8 cellular contexts compared by ENCODE assay signal in genomic region chr15:44501768-44502366, GRCh38. TPM values are rescaled to one million over a fixed set of nuclear protein-coding genes. Genes with fewer than 3 reads are reported as not detected.
DNase-seq lines count a peak whose midpoint lies in the region; ATAC-seq and TF ChIP-seq lines count a peak whose summit lies in the region.

No MANE protein-coding gene starts in this region.

- TF ChIP-seq CTCF in MM.1S (IDR thresholded peaks at IDR 0.05; ENCODE audit: low read length), result peak; percentile 55

- no peak for DNase-seq in activated CD4-positive, CD25-positive, alpha-beta regulatory T cell (lab: John Stamatoyannopoulos, UW)
- DNase-seq in MM.1S, result peak; percentile 32
- no peak for DNase-seq in activated naive CD8-positive, alpha-beta T cell treated with anti-CD3 and anti-CD28 coated beads for 36 hours
- DNase-seq in iPS DF 6.9 (ENCODE audit: low read depth, low spot score), result peak; percentile 5
- DNase-seq in stromal cell of bone marrow (ENCODE audit: low read depth), result peak; percentile 20
- DNase-seq in T-helper 9 cell, result no peak

- no peaks in the 10 kb centered on the region for H3K9me3 Mint-ChIP-seq in activated naive CD8-positive, alpha-beta T cell treated with anti-CD3 and anti-CD28 coated beads for 36 hours

- H3K4me3 Mint-ChIP-seq in activated naive CD8-positive, alpha-beta T cell treated with anti-CD3 and anti-CD28 coated beads for 36 hours, result no peak overlapping the region

- peaks cover 13% of the 10 kb centered on the region for H3K79me2 ChIP-seq in MM.1S (ENCODE audit: low read length)

- H4K20me1 ChIP-seq in MM.1S (ENCODE audit: insufficient read depth, low read length), result no peaks in the 10 kb centered on the region

- H2AFZ ChIP-seq in MM.1S (ENCODE audit: low read length), result no peak overlapping the region

- H3K9me3 ChIP-seq in MM.1S (replicated peaks; ENCODE audit: insufficient read depth, low read length) (no peaks in the 10 kb centered on the region), iPS DF 6.9 (ENCODE audit: control insufficient read depth, insufficient read depth, low read length) (no peaks in the 10 kb centered on the region)

- no CpG with 5 or more reads among the region's 3 CpGs for WGBS in iPS DF 6.9 (ENCODE audit: insufficient coverage, insufficient read length)

- peak overlapping the region; percentile 6 for H3K27ac Mint-ChIP-seq in activated naive CD8-positive, alpha-beta T cell treated with anti-CD3 and anti-CD28 coated beads for 36 hours

- H3K27me3 ChIP-seq in MM.1S (replicated peaks; ENCODE audit: insufficient read depth, low read length), result no peaks in the 10 kb centered on the region
- no peaks in the 10 kb centered on the region for H3K27me3 ChIP-seq in iPS DF 6.9 (ENCODE audit: control insufficient read depth, insufficient read depth, low read length)

- no peaks in the 10 kb centered on the region for H3K4me1 ChIP-seq in MM.1S (ENCODE audit: low read length)
- no peaks in the 10 kb centered on the region for H3K4me1 ChIP-seq in iPS DF 6.9 (ENCODE audit: control insufficient read depth, insufficient read depth, low read length)

- H3K4me2 ChIP-seq in MM.1S (ENCODE audit: low read depth, low read length), result no peak overlapping the region

- no peak overlapping the region for H3K9ac ChIP-seq in MM.1S (ENCODE audit: low read length)

- peaks cover 10% of the 10 kb centered on the region for H3K36me3 Mint-ChIP-seq in activated naive CD8-positive, alpha-beta T cell treated with anti-CD3 and anti-CD28 coated beads for 36 hours

- peaks cover 2% of the 10 kb centered on the region; the same call in 1 of the 2 replicates for H3K36me3 ChIP-seq in MM.1S (replicated peaks; ENCODE audit: insufficient read depth, low read length)
- H3K36me3 ChIP-seq in iPS DF 6.9 (ENCODE audit: control insufficient read depth, insufficient read depth, low read length), result peaks cover 9% of the 10 kb centered on the region

- H3F3A ChIP-seq in MM.1S (ENCODE audit: insufficient read depth, low read length), result no peaks in the 10 kb centered on the region; the same call in 1 of the 2 replicates

- H3K27ac ChIP-seq in MM.1S (ENCODE audit: low read length) (no peak overlapping the region), iPS DF 6.9 (ENCODE audit: low read length) (no peak overlapping the region)

- H3K4me3 ChIP-seq in MM.1S (ENCODE audit: low read length) (no peak overlapping the region), iPS DF 6.9 (ENCODE audit: low read length) (no peak overlapping the region)

- peaks cover 18% of the 10 kb centered on the region for H3K4me1 Mint-ChIP-seq in activated naive CD8-positive, alpha-beta T cell treated with anti-CD3 and anti-CD28 coated beads for 36 hours

- H3K9me2 ChIP-seq in MM.1S (replicated peaks; ENCODE audit: insufficient read depth, low read length), result no peaks in the 10 kb centered on the region

- ATAC-seq in activated CD4-positive, CD25-positive, alpha-beta regulatory T cell treated with anti-CD3 and anti-CD28 coated beads, Interleukin-2, amount 50 U/mL, for 24 hours, result peak; percentile 44 to 67
- ATAC-seq in GM21526 (IDR thresholded peaks at IDR 0.05; ENCODE audit: low FRiP score, unreplicated experiment), result no peak

- no peaks in the 10 kb centered on the region for H3K27me3 Mint-ChIP-seq in activated naive CD8-positive, alpha-beta T cell treated with anti-CD3 and anti-CD28 coated beads for 36 hours

RNA-seq across cellular contexts. Expression of gene EIF3J, which starts 35.1 kb away (rescaled TPM):
- 100 to 1,000 TPM; 187 to 194 TPM for total RNA-seq in activated naive CD8-positive, alpha-beta T cell treated with anti-CD3 and anti-CD28 coated beads for 36 hours

Comparison
In these comparisons a context has a peak if more than half of its experiments do, and no peak if none do; other contexts are left out.
1. DNase-seq: peak in MM.1S (single experiment), iPS DF 6.9 (single experiment) and stromal cell of bone marrow (single experiment); none in activated CD4-positive, CD25-positive, alpha-beta regulatory T cell (0 of 4), activated naive CD8-positive, alpha-beta T cell treated with anti-CD3 and anti-CD28 coated beads for 36 hours (single experiment) and T-helper 9 cell (single experiment).